ENCODE assay signal across 24 cellular contexts in genomic region chr5:133121611-133122150, GRCh38.
A peak's percentile ranks its signal among the peaks of the same experiment; 100 is the strongest.
DNase-seq lines count a peak whose midpoint lies in the region; ATAC-seq and TF ChIP-seq lines count a peak whose summit lies in the region.
"Had no signal": no experiment of that assay in that cellular context is flagged by ENCODE, and none has a peak within 500 bp of the region (broad histone marks: within the 10 kb centered on the region; RNA-seq: fewer than 3 reads in every experiment).

No MANE protein-coding gene starts in this region.

- H4K8ac ChIP-seq in neuronal stem cell (ENCODE audit: low read depth, low read length): no peak overlapping the region

- no CpG with 5 or more reads among the region's 9 CpGs for WGBS in neuronal stem cell (ENCODE audit: extremely low coverage in 2 of 2, insufficient read length in 2 of 2, insufficient replicate concordance in 1 of 2), 2 donors

- H4K91ac ChIP-seq in neuronal stem cell (ENCODE audit: low read depth, low read length, poor library complexity): no peak overlapping the region

- no peak overlapping the region for H3K4me2 ChIP-seq in neuronal stem cell (ENCODE audit: insufficient read depth, low read length, poor library complexity, severe bottlenecking)
- H3K4me2 ChIP-seq: A549, KMS-11 had no signal

- H3K36me3 Mint-ChIP-seq in stimulated activated naive B cell treated with anti-CD40 and anti-IgM and Interleukin-4, amounts not matched to agents 10 μg/mL and 1 μg/mL and 100 μg/mL, for 72 hours: no peaks in the 10 kb centered on the region
- H3K36me3 Mint-ChIP-seq: CD8-positive, alpha-beta memory T cell; IgD-negative memory B cell had no signal

- no peak overlapping the region for H2BK5ac ChIP-seq in neuronal stem cell (ENCODE audit: low read length)

- intact Hi-C loops in cardiac septum (cut with DNase I) (no loop called here), left ventricle myocardium superior (cut with micrococcal nuclease) (no loop called here), Panc1 (cut with micrococcal nuclease; ENCODE audit: unreplicated experiment) (no loop called here)

- no peak overlapping the region for H3K9ac ChIP-seq in neuronal stem cell (ENCODE audit: low read depth, low read length, poor library complexity)
- H3K9ac ChIP-seq: KMS-11 had no signal

- H3K27me3 ChIP-seq in Panc1 (ENCODE audit: control insufficient read depth, insufficient read depth, low read length) (no peaks in the 10 kb centered on the region), neuronal stem cell (ENCODE audit: control insufficient read depth in 3 of 3, insufficient read depth in 3 of 3, low read depth in 1 of 3, low read length in 3 of 3) (peaks cover 0 to 46% (median 0%) of the 10 kb centered on the region in 3 experiments)

- POLR2A ChIA-PET in Panc1 (lab: Charles Lee): no interaction called here

- BruUV-seq in Panc1 (replicated peaks; lab: Mats Ljungman, UMichigan): no TSS peak

- H2BK12ac ChIP-seq in neuronal stem cell (ENCODE audit: low read length): no peak overlapping the region

- no peak overlapping the region for H3K23ac ChIP-seq in neuronal stem cell (ENCODE audit: low read depth, low read length, poor library complexity)

- no peak overlapping the region for H2BK15ac ChIP-seq in neuronal stem cell (ENCODE audit: low read length)

- no peaks in the 10 kb centered on the region; the same call in 1 of the 2 replicates for H3K4me1 ChIP-seq in Panc1 (ENCODE audit: control insufficient read depth, insufficient read depth, low read length)
- H3K4me1 ChIP-seq in neuronal stem cell (ENCODE audit: control insufficient read depth in 2 of 2, insufficient read depth in 1 of 2, low read depth in 1 of 2, low read length in 2 of 2): no peaks in the 10 kb centered on the region

- no peaks in the 10 kb centered on the region for H3K36me3 ChIP-seq in Panc1 (ENCODE audit: control insufficient read depth, insufficient read depth, low read length)
- H3K36me3 ChIP-seq in neuronal stem cell (replicated peaks in 1 of 2; ENCODE audit: control insufficient read depth in 2 of 2, insufficient read depth in 2 of 2, low read length in 2 of 2): no peaks in the 10 kb centered on the region

- H3K9me3 ChIP-seq in Panc1 (ENCODE audit: control insufficient read depth, insufficient read depth, low read depth, low read length): no peaks in the 10 kb centered on the region
- H3K9me3 ChIP-seq in neuronal stem cell (replicated peaks in 1 of 2; ENCODE audit: control insufficient read depth in 2 of 2, insufficient read depth in 1 of 2, low read depth in 1 of 2, low read length in 2 of 2): no peaks in the 10 kb centered on the region
- H3K9me3 ChIP-seq: A549 had no signal

- no peak for TF ChIP-seq CTCF in Panc1 (IDR thresholded peaks at IDR 0.05)

- in situ Hi-C loops in Panc1 (cut with HindIII; ENCODE audit: low pct_unique_long_range_greater_than_20kb, low sequenced_read_pairs): no loop called here

- CTCF ChIA-PET in Panc1 (lab: Charles Lee): no interaction called here

- no peak overlapping the region for H3K4ac ChIP-seq in neuronal stem cell (ENCODE audit: low read length)

- no peaks in the 10 kb centered on the region for H3K79me1 ChIP-seq in neuronal stem cell (ENCODE audit: low read depth, low read length)

- no peaks in the 10 kb centered on the region for H3K9me3 Mint-ChIP-seq in stimulated activated naive B cell treated with anti-CD40 and anti-IgM and Interleukin-4, amounts not matched to agents 10 μg/mL and 1 μg/mL and 100 μg/mL, for 72 hours
- H3K9me3 Mint-ChIP-seq: CD8-positive, alpha-beta memory T cell; IgD-negative memory B cell had no signal

- H3K4me3 ChIP-seq in Panc1 (ENCODE audit: low read depth in 2 of 2, low read length in 2 of 2): no peak overlapping the region
- no peak overlapping the region for H3K4me3 ChIP-seq in neuronal stem cell (ENCODE audit: low read length in 2 of 2)
- H3K4me3 ChIP-seq: A549, GM12878 had no signal

- no peak overlapping the region for H3K18ac ChIP-seq in neuronal stem cell (ENCODE audit: low read length)

- H2AK5ac ChIP-seq in neuronal stem cell (ENCODE audit: low read depth, low read length): no peak overlapping the region

- no peak overlapping the region for H3K27ac Mint-ChIP-seq in stimulated activated naive B cell treated with anti-CD40 and anti-IgM and Interleukin-4, amounts not matched to agents 10 μg/mL and 1 μg/mL and 100 μg/mL, for 72 hours
- H3K27ac Mint-ChIP-seq: IgD-negative memory B cell had no signal

- H3K14ac ChIP-seq in neuronal stem cell (ENCODE audit: low read length): peak overlapping the region; percentile 64

- peaks cover 10 to 26% of the 10 kb centered on the region in 2 donors for H3K4me1 Mint-ChIP-seq in stimulated activated naive B cell treated with anti-CD40 and anti-IgM and Interleukin-4, amounts not matched to agents 10 μg/mL and 1 μg/mL and 100 μg/mL, for 72 hours
- H3K4me1 Mint-ChIP-seq: CD8-positive, alpha-beta memory T cell; IgD-negative memory B cell had no signal

- ATAC-seq in left ventricle myocardium superior (no peak), Panc1 (0 out of 2 replicates have a peak, but pooled peaks have one; percentile 12), GM21367 (IDR thresholded peaks at IDR 0.05; ENCODE audit: unreplicated experiment) (no peak)
- ATAC-seq in stimulated activated naive B cell treated with anti-CD40 and anti-IgM and Interleukin-4, amounts not matched to agents 10 μg/mL and 1 μg/mL and 100 μg/mL, for 72 hours (replicated peaks): no peak
- ATAC-seq: A549, GM12878, HCT116 had no signal

- no peak overlapping the region for H3K4me3 Mint-ChIP-seq in stimulated activated naive B cell treated with anti-CD40 and anti-IgM and Interleukin-4, amounts not matched to agents 10 μg/mL and 1 μg/mL and 100 μg/mL, for 72 hours
- H3K4me3 Mint-ChIP-seq: CD8-positive, alpha-beta memory T cell; IgD-negative memory B cell had no signal

- DNase-seq in cardiac septum (ENCODE audit: low spot score) (peak; percentile 69), left ventricle myocardium superior (no peak), Panc1 (ENCODE audit: low read depth, low spot score) (no peak), neuronal stem cell (ENCODE audit: low spot score) (no peak), NCI-H2107 (lab: John Stamatoyannopoulos, UW) (no peak)
- no peak for DNase-seq in stimulated activated naive B cell treated with anti-CD40 and anti-IgM and Interleukin-4, amounts not matched to agents 10 μg/mL and 1 μg/mL and 100 μg/mL, for 72 hours
- DNase-seq: AML-193; CD8-positive, alpha-beta memory T cell; DMS 273 treated with DMSO at 0.1 percent for 48 hours; DMS79; EL; GDM1; MM.1S; NCI-H446 treated with DMSO at 0.1 percent for 48 hours; NCI-H526; SHP77 had no signal

- peaks cover 0 to 4% of the 10 kb centered on the region in 2 donors for H3K27me3 Mint-ChIP-seq in stimulated activated naive B cell treated with anti-CD40 and anti-IgM and Interleukin-4, amounts not matched to agents 10 μg/mL and 1 μg/mL and 100 μg/mL, for 72 hours

- no peak overlapping the region for H2BK120ac ChIP-seq in neuronal stem cell (ENCODE audit: low read depth, low read length)

- H3K27ac ChIP-seq in Panc1 (ENCODE audit: low read length) (no peak overlapping the region), neuronal stem cell (replicated peaks; ENCODE audit: low read length) (no peak overlapping the region)
- H3K27ac ChIP-seq: A549, C4-2B, KMS-11, RWPE1 had no signal

- H2AFZ ChIP-seq in neuronal stem cell (ENCODE audit: low read length): no peak overlapping the region
